Comparison of ENCODE assay signal across 8 cellular contexts in the genomic region with DNA sequence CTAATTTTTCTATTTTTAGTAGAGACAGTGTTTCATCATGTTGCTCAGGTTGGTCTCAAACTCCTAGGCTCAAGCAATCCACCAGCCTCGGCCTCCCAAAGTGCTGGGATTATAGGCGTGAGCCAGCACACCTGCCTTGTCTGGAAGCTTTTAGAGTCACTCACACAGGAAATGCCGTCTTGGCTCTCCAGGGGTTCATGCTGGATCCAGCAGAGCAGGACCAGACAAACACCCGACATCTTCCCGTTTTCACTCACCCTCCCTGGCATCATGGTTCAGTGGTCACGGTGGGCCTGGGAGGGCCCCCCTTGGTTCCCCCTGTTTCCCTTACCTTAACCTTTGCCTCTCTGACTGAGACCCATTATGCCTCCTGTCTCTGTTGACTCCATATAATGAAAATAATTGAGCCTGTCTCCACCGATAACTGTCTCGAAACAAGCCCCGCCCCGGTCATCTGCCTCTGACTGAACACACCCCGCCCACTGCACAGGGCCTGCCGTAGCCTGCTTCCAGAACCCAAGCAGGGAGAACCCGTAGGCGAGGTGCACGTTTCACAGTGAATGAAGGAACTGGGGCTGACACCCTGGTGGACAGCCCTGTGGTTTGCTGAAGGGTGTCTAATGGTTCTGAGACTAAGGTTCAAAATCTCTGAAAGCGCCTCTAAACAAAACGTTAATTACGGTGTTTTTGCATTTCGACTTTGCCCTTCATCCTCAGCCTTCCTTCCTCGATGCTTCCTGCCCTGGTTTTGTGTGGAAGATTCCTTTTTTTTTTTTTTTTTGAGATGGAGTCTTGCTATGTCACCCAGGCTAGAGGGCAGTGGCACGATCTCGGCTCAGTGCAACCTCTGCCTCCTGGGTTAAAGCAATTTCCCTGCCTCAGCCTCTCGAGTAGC. TPM values are rescaled to one million over a fixed set of nuclear protein-coding genes. Genes with fewer than 3 reads are reported as not detected.
DNase-seq lines count a peak whose midpoint lies in the region; ATAC-seq, FAIRE-seq and TF ChIP-seq lines count a peak whose summit lies in the region.

No MANE protein-coding gene starts in this region.

- no peak for FAIRE-seq in GM12892 (lab: Jason Lieb, UNC)

- no peak overlapping the region for H3K9ac ChIP-seq in liver (ENCODE audit: low read depth in 1 of 2, low read length in 2 of 2)

- DNase-seq in GM12892 (ENCODE audit: insufficient read length) (peak; percentile 32), SHP77 (lab: John Stamatoyannopoulos, UW) (peak; percentile 93 to 95), HK-2 (ENCODE audit: unreplicated experiment) (no peak), GDM1 (lab: John Stamatoyannopoulos, UW) (no peak)
- no peak for DNase-seq in activated CD4-positive, alpha-beta T cell treated with anti-CD3 and anti-CD28 coated beads, Interleukin-2, amount 50 U/mL, for 48 hours

- H3K27me3 ChIP-seq in liver (ENCODE audit: control insufficient read depth in 4 of 4, insufficient read depth in 4 of 4, low read length in 3 of 4) = no peaks in the 10 kb centered on the region

- no peak for TF ChIP-seq POLR2A in GM12892 (IDR thresholded peaks at IDR 0.05; ENCODE audit: low read depth, low read length)

- TF ChIP-seq RAD21 in liver (IDR thresholded peaks at IDR 0.05) = no peak

- H3K4me1 ChIP-seq in liver (ENCODE audit: control insufficient read depth in 4 of 4, insufficient read depth in 4 of 4, low read length in 3 of 4) = peaks cover 0 to 8% (median 2%) of the 10 kb centered on the region in 4 donors

- no peak for TF ChIP-seq CTCF in liver (IDR thresholded peaks at IDR 0.05; ENCODE audit: low read depth, low read length, missing input control)

- 80% methylated on average over 23 of the region's 23 CpGs for whole genome bisulfite sequencing in liver

- H3K36me3 ChIP-seq in liver (ENCODE audit: control insufficient read depth in 4 of 4, insufficient read depth in 3 of 4, low read depth in 1 of 4, low read length in 3 of 4) = no peaks in the 10 kb centered on the region

- H3K4me3 ChIP-seq in liver (ENCODE audit: low read depth in 1 of 3, low read length in 3 of 3) = peak overlapping the region in 1 of 3 donors; percentile 6

- peak; percentile 48 for ATAC-seq in HG02981 (IDR thresholded peaks at IDR 0.05; ENCODE audit: unreplicated experiment)
- ATAC-seq in activated CD4-positive, CD25-positive, alpha-beta regulatory T cell treated with anti-CD3 and anti-CD28 coated beads, Interleukin-2, amount 50 U/mL, for 24 hours = no peak

- H3K9me3 ChIP-seq in liver (ENCODE audit: control insufficient read depth in 4 of 4, low read length in 3 of 4) = no peaks in the 10 kb centered on the region

- peak overlapping the region; percentile 2 to 57 for H3K27ac ChIP-seq in liver (ENCODE audit: low read depth in 1 of 2, low read length in 2 of 2)

TF ChIP-seq in liver, 16 proteins besides CTCF, POLR2A, EP300 and RAD21:
- no peak for TF ChIP-seq SP1 (IDR thresholded peaks at IDR 0.05)
- TF ChIP-seq EGR1 (IDR thresholded peaks at IDR 0.05; ENCODE audit: low read depth in 2 of 2) = no peak
- TF ChIP-seq FOXA2 (IDR thresholded peaks at IDR 0.05) = no peak
- TF ChIP-seq RXRA (IDR thresholded peaks at IDR 0.05) = no peak
- TF ChIP-seq TAF1 (conservative IDR thresholded peaks at IDR 0.05) = no peak
- TF ChIP-seq, protein P1, sequence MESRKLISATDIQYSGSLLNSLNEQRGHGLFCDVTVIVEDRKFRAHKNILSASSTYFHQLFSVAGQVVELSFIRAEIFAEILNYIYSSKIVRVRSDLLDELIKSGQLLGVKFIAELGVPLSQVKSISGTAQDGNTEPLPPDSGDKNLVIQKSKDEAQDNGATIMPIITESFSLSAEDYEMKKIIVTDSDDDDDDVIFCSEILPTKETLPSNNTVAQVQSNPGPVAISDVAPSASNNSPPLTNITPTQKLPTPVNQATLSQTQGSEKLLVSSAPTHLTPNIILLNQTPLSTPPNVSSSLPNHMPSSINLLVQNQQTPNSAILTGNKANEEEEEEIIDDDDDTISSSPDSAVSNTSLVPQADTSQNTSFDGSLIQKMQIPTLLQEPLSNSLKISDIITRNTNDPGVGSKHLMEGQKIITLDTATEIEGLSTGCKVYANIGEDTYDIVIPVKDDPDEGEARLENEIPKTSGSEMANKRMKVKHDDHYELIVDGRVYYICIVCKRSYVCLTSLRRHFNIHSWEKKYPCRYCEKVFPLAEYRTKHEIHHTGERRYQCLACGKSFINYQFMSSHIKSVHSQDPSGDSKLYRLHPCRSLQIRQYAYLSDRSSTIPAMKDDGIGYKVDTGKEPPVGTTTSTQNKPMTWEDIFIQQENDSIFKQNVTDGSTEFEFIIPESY (IDR thresholded peaks at IDR 0.05) = no peak
- TF ChIP-seq, protein P2, sequence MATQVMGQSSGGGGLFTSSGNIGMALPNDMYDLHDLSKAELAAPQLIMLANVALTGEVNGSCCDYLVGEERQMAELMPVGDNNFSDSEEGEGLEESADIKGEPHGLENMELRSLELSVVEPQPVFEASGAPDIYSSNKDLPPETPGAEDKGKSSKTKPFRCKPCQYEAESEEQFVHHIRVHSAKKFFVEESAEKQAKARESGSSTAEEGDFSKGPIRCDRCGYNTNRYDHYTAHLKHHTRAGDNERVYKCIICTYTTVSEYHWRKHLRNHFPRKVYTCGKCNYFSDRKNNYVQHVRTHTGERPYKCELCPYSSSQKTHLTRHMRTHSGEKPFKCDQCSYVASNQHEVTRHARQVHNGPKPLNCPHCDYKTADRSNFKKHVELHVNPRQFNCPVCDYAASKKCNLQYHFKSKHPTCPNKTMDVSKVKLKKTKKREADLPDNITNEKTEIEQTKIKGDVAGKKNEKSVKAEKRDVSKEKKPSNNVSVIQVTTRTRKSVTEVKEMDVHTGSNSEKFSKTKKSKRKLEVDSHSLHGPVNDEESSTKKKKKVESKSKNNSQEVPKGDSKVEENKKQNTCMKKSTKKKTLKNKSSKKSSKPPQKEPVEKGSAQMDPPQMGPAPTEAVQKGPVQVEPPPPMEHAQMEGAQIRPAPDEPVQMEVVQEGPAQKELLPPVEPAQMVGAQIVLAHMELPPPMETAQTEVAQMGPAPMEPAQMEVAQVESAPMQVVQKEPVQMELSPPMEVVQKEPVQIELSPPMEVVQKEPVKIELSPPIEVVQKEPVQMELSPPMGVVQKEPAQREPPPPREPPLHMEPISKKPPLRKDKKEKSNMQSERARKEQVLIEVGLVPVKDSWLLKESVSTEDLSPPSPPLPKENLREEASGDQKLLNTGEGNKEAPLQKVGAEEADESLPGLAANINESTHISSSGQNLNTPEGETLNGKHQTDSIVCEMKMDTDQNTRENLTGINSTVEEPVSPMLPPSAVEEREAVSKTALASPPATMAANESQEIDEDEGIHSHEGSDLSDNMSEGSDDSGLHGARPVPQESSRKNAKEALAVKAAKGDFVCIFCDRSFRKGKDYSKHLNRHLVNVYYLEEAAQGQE (IDR thresholded peaks at IDR 0.05) = no peak
- TF ChIP-seq GABPA (IDR thresholded peaks at IDR 0.05 in 1 of 2, conservative IDR thresholded peaks at IDR 0.05 in 1 of 2) = no peak
- TF ChIP-seq, protein P3, sequence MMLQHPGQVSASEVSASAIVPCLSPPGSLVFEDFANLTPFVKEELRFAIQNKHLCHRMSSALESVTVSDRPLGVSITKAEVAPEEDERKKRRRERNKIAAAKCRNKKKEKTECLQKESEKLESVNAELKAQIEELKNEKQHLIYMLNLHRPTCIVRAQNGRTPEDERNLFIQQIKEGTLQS (IDR thresholded peaks at IDR 0.05) = no peak
- TF ChIP-seq HNF4G (IDR thresholded peaks at IDR 0.05) = no peak
- no peak for TF ChIP-seq HNF4A (conservative IDR thresholded peaks at IDR 0.05)
- no peak for TF ChIP-seq JUND (IDR thresholded peaks at IDR 0.05)
- TF ChIP-seq, protein P4, sequence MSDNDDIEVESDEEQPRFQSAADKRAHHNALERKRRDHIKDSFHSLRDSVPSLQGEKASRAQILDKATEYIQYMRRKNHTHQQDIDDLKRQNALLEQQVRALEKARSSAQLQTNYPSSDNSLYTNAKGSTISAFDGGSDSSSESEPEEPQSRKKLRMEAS (IDR thresholded peaks at IDR 0.05) = no peak
- TF ChIP-seq NR2F2 (IDR thresholded peaks at IDR 0.05) = no peak
- TF ChIP-seq YY1 (IDR thresholded peaks at IDR 0.05) = no peak

RNA-seq across cellular contexts. Expression of a gene that starts 39.7 kb away (rescaled TPM):
- 0.70 TPM for polyA plus RNA-seq in GM12892 (2012; ENCODE audit: missing spikeins)
- total RNA-seq in liver = 1 to 10 TPM; 4.8 to 9.6 TPM
- polyA plus RNA-seq in liver = 1 to 10 TPM; 2.7 to 4.9 TPM

Comparison
In these comparisons a context has a peak if more than half of its experiments do, and no peak if none do; other contexts are left out.
1. DNase-seq: peak in GM12892 (single experiment) and SHP77 (2 of 2); none in HK-2 (single experiment), activated CD4-positive, alpha-beta T cell treated with anti-CD3 and anti-CD28 coated beads, Interleukin-2, amount 50 U/mL, for 48 hours (0 of 2) and GDM1 (single experiment).